ENCODE assay signal across 1 cellular context in the genomic region with DNA sequence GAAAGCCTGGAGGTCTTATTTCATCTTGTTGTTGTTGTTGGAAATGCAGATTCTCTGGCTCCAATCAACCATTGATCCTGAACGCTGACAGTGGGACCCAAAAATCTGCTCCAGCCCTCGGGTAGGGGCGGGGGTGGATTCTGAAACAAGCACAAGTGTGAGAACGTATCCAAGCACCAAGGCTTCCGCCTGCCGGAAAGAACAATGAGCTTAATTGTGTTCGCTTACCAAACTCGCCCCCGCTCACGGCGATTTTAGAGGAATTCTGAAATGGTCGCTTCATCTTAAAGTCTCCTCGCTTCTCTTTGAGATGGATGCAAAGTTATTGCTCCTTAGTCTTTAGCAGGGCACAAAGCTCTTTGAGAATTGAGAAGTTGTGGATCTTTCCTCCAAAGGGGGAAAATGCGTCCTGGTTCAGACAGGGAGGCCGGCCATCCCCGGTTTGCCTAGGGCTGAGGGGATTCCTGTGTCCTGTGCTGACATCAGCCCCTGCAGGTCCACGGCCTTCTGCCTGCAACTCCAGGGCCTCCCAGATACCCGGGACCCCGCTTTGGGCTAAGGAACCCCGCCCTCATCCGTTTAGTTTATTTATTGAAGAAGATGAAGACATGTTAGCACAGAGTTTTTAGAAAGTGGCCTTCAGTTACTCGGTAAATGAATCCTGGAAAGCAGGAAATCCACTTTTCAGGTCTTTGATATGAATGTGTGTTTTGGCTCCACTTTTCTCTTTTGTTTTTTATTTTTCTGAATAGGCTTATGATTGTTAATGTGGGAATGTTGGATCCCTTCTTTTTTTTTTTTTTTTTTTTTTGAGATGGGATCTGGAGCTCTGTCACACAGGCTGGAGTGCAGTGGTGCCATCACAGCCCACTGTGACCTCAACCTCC.
TF ChIP-seq lines count a peak whose summit lies in the region.

No MANE protein-coding gene starts in this region.

TF ChIP-seq in GM12878, 131 proteins besides CTCF, POLR2A, EP300 and RAD21:
- TF ChIP-seq IKZF1 (conservative IDR thresholded peaks at IDR 0.05), result 0 out of 2 replicates have a peak, but pooled peaks have one; percentile 16
- TF ChIP-seq RELB (IDR thresholded peaks at IDR 0.05; ENCODE audit: low read depth), result no peak
